8 cellular contexts compared by ENCODE assay signal in genomic region chr7:149622444-149623210, GRCh38.
A peak's percentile ranks its signal among the peaks of the same experiment; 100 is the strongest.
DNase-seq lines count a peak whose midpoint lies in the region; ATAC-seq and TF ChIP-seq lines count a peak whose summit lies in the region.

No MANE protein-coding gene starts in this region.

- H3K4me3 Mint-ChIP-seq in activated CD4-positive, alpha-beta T cell treated with anti-CD3 and anti-CD28 coated beads for 36 hours = peak overlapping the region; percentile 93
- H3K4me3 Mint-ChIP-seq in T-cell = peak overlapping the region; percentile 89 to 94 (median 94)

- intact Hi-C loops in activated CD4-positive, alpha-beta T cell treated with anti-CD3 and anti-CD28 coated beads for 36 hours (cut with DNase I, micrococcal nuclease) = loop anchor here (2.0 to 10.0 kb wide), 10 partner anchors 215 to 1110 kb away; partner anchors contain the start of genes ATP6V0E2 (in 1 of the 2), EZH2 (in 1 of the 2), PDIA4 (in 1 of the 2) and ZNF282 (in 1 of the 2)
- intact Hi-C loops in spleen (cut with DNase I; ENCODE audit: low total_unique reads) = loop anchor here (10.0 kb wide), 2 partner anchors 118 to 198 kb away; no protein-coding TSS in a partner anchor

- DNase-seq in activated CD4-positive, alpha-beta T cell treated with anti-CD3 and anti-CD28 coated beads for 36 hours = no peak
- DNase-seq in activated CD4-positive, alpha-beta T cell treated with anti-CD3 and anti-CD28 coated beads for 4 hours = no peak
- DNase-seq in T-cell (no peak), fibroblast of lung (ENCODE audit: low read depth in 2 of 2) (no peak), spleen (peak; percentile 62), activated gamma-delta T cell treated with Interleukin-2 at 50 U/mL for 16 hours (no peak)

- peaks cover 40% of the 10 kb centered on the region for H3K36me3 Mint-ChIP-seq in activated CD4-positive, alpha-beta T cell treated with anti-CD3 and anti-CD28 coated beads for 36 hours (ENCODE audit: low read depth)
- peaks cover 32% of the 10 kb centered on the region for H3K36me3 Mint-ChIP-seq in T-cell

- POLR2A ChIA-PET in activated CD4-positive, alpha-beta T cell treated with anti-CD3 and anti-CD28 coated beads for 36 hours (lab: Charles Lee) = no interaction called here
- POLR2A ChIA-PET in T-cell (lab: Charles Lee) = interaction anchor here in 1 of 2 donors (0.7 to 0.8 kb wide), 2 partner anchors 16 to 497 kb away, joined by 3 to 8 read pairs; partner anchors contain the start of gene ZNF425

- no peak for TF ChIP-seq CTCF in fibroblast of lung (conservative IDR thresholded peaks at IDR 0.05 in 1 of 2, IDR thresholded peaks at IDR 0.05 in 1 of 2; ENCODE audit: low read depth in 1 of 2, low read length in 2 of 2)
- TF ChIP-seq CTCF in spleen (IDR thresholded peaks at IDR 0.05 in 8 of 11, conservative IDR thresholded peaks at IDR 0.05 in 3 of 11) = no peak

- H3K27ac Mint-ChIP-seq in activated CD4-positive, alpha-beta T cell treated with anti-CD3 and anti-CD28 coated beads for 36 hours = peak overlapping the region; percentile 75
- H3K27ac Mint-ChIP-seq in T-cell = peak overlapping the region in 1 of 2 donors; percentile 35

- no peak overlapping the region for H2AFZ ChIP-seq in fibroblast of lung (ENCODE audit: low read length)

- peak overlapping the region; percentile 74 for H3K27ac ChIP-seq in fibroblast of lung (ENCODE audit: insufficient read depth, low read length)
- peak overlapping the region in 3 of 8 donors; percentile 8 to 53 (median 14) for H3K27ac ChIP-seq in spleen

- H3K9me3 Mint-ChIP-seq in activated CD4-positive, alpha-beta T cell treated with anti-CD3 and anti-CD28 coated beads for 36 hours (ENCODE audit: low read depth) = no peaks in the 10 kb centered on the region
- H3K9me3 Mint-ChIP-seq in T-cell = no peaks in the 10 kb centered on the region

- no peak for ATAC-seq in activated CD4-positive, alpha-beta T cell treated with anti-CD3 and anti-CD28 coated beads for 36 hours
- ATAC-seq in T-cell (replicated peaks in 1 of 4) (no peak), HG02678 (IDR thresholded peaks at IDR 0.05; ENCODE audit: unreplicated experiment) (no peak), HG03135 (IDR thresholded peaks at IDR 0.05; ENCODE audit: unreplicated experiment) (no peak)

- peaks cover 38% of the 10 kb centered on the region for H3K4me1 Mint-ChIP-seq in activated CD4-positive, alpha-beta T cell treated with anti-CD3 and anti-CD28 coated beads for 36 hours
- peaks cover 40 to 47% (median 43%) of the 10 kb centered on the region in 3 donors for H3K4me1 Mint-ChIP-seq in T-cell

- no peaks in the 10 kb centered on the region for H3K9me3 ChIP-seq in fibroblast of lung (ENCODE audit: control insufficient read depth, insufficient read depth, low read depth, low read length)
- H3K9me3 ChIP-seq in spleen = no peaks in the 10 kb centered on the region

- peak overlapping the region; percentile 77 for H3K4me2 ChIP-seq in fibroblast of lung (ENCODE audit: extremely low read depth, insufficient read depth, low read length)

- H3K4me3 ChIP-seq in fibroblast of lung (replicated peaks in 1 of 4; ENCODE audit: control extremely low read depth in 1 of 4, insufficient read depth in 1 of 4, low read depth in 3 of 4, low read length in 4 of 4) (peak overlapping the region; percentile 67 to 90 (median 76)), spleen (peak overlapping the region in 6 of 8 donors; percentile 73 to 92 (median 88))

- no peaks in the 10 kb centered on the region for H4K20me1 ChIP-seq in fibroblast of lung (ENCODE audit: control insufficient read depth, extremely low read depth, insufficient read depth, low read length)

- CTCF ChIA-PET in activated CD4-positive, alpha-beta T cell treated with anti-CD3 and anti-CD28 coated beads for 36 hours (lab: Charles Lee) = interaction anchor here (0.6 to 1.5 kb wide), 4 partner anchors 22 to 1720 kb away, joined by 3 read pairs; no protein-coding TSS in a partner anchor
- CTCF ChIA-PET in T-cell (lab: Charles Lee) = interaction anchor here (0.6 to 1.2 kb wide), 4 partner anchors 13 to 1716 kb away, joined by 3 to 8 read pairs (median 4); no protein-coding TSS in a partner anchor

- H3K27me3 Mint-ChIP-seq in activated CD4-positive, alpha-beta T cell treated with anti-CD3 and anti-CD28 coated beads for 36 hours = peaks cover 3% of the 10 kb centered on the region
- peaks cover 4% of the 10 kb centered on the region in 2 donors for H3K27me3 Mint-ChIP-seq in T-cell

- H3K4me1 ChIP-seq in fibroblast of lung (ENCODE audit: control insufficient read depth, extremely low read depth, insufficient read depth, low read length) = peaks cover 2% of the 10 kb centered on the region
- H3K4me1 ChIP-seq in spleen = peaks cover 20 to 53% (median 42%) of the 10 kb centered on the region in 6 donors

- H3K79me2 ChIP-seq in fibroblast of lung (ENCODE audit: control insufficient read depth, insufficient read depth, low read length) = peaks cover 26% of the 10 kb centered on the region

- H3K9ac ChIP-seq in fibroblast of lung (ENCODE audit: insufficient read depth, low read length) = no peak overlapping the region

- H3K36me3 ChIP-seq in fibroblast of lung (ENCODE audit: control insufficient read depth, insufficient read depth, low read length) (peaks cover 7% of the 10 kb centered on the region), spleen (peaks cover 2 to 38% (median 35%) of the 10 kb centered on the region in 6 donors)

- 78 to 88% (median 81%) methylated on average over 10 of the region's 10 CpGs for WGBS in spleen, 5 donors

- H3K27me3 ChIP-seq in fibroblast of lung (ENCODE audit: control insufficient read depth, insufficient read depth, low read length) (no peaks in the 10 kb centered on the region), spleen (replicated peaks in 1 of 7) (no peaks in the 10 kb centered on the region)

- no peak for TF ChIP-seq POLR2A in spleen (IDR thresholded peaks at IDR 0.05)
